ENCODE assay signal across 2 cellular contexts in the genomic region with DNA sequence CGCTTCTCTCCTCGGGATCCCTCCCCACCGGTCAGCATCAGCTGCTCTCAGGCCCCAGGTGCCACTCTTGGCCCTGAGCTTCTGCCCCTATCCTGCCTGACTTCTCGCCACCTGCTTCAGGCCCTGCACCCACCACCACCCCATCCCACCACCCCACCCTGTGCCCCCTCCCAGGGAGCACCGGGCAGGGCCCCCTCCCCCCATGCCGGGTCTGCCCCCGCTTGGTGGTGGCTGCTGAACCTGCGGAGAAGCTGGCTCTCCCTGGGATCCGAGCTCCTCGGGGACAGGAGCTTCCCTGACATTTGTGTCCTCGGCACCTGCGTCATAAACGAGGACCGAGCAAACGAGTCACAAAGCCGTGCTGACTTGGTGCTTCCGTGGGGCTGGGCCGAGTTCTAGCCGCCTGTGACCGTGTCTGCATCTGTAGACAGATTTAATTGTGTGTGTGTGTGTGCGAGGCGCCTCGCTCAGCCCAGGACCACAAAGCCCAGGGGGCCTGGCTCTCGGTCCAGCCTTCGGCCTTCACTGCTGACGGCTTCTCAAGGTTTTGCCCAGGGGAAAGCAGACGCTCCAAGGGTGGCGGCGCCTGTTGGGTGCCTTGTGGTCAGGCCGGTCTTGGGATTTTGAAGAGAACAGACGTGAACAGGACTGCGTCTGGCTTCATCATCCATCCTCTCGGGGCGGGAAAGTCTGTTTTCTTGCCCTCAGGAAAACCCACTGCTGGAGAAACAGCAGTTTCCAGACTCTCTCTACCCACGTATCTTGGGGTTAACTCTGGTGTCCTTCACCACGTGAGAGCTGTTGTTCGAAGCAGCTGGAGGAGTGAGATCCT.
TF ChIP-seq lines count a peak whose summit lies in the region.

No MANE protein-coding gene starts in this region.

TF ChIP-seq in HepG2, 621 proteins besides CTCF, POLR2A, EP300 and RAD21 (continued from another document):
- TF ChIP-seq KLF6 (CRISPR knock-in tag; IDR thresholded peaks at IDR 0.05) = no peak
- TF ChIP-seq TBX3 (IDR thresholded peaks at IDR 0.05; ENCODE audit: borderline replicate concordance) = no peak
- TF ChIP-seq ASH2L (IDR thresholded peaks at IDR 0.05; ENCODE audit: insufficient read length, low read depth, low read length) = no peak
- TF ChIP-seq, protein P1, sequence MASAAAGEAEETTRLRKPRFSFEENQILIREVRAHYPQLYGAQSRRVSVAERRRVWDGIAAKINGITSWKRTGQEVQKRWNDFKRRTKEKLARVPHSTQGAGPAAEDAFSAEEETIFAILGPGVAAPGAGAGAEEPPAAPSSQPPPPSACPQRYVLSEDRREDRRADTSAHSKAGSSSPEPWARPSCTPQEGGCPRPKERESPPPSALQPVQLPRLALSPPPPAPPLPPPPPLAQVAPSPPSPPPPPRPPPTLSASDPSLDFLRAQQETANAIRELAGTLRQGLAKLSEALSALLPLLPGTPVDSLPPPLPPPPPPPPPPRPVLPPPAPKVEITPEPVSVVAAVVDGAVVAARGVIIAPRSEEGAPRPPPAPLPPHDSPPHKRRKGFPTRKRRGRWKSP (CRISPR knock-in tag; IDR thresholded peaks at IDR 0.05) = no peak
- TF ChIP-seq ZFP36L2 (CRISPR knock-in tag; IDR thresholded peaks at IDR 0.05) = no peak
- TF ChIP-seq HDAC2 (CRISPR knock-in tag; IDR thresholded peaks at IDR 0.05) = no peak
- TF ChIP-seq ZNF34 (CRISPR knock-in tag; IDR thresholded peaks at IDR 0.05; ENCODE audit: borderline replicate concordance) = no peak
TF ChIP-seq in HepG2: peak in this region for 0.

TF ChIP-seq in WTC11, 78 proteins besides CTCF, POLR2A, EP300 and RAD21 (continued from another document):
- TF ChIP-seq TEAD1 (CRISPR knock-in tag; IDR thresholded peaks at IDR 0.05) (no peak), JUN (CRISPR knock-in tag; IDR thresholded peaks at IDR 0.05) (no peak), ZNF671 (CRISPR knock-in tag; IDR thresholded peaks at IDR 0.05) (no peak), TP53 (CRISPR knock-in tag; IDR thresholded peaks at IDR 0.05) (no peak), NFE2L1 (CRISPR knock-in tag; IDR thresholded peaks at IDR 0.05) (no peak), ZBTB21 (CRISPR knock-in tag; IDR thresholded peaks at IDR 0.05; ENCODE audit: borderline replicate concordance) (no peak)
- TF ChIP-seq, protein P2, sequence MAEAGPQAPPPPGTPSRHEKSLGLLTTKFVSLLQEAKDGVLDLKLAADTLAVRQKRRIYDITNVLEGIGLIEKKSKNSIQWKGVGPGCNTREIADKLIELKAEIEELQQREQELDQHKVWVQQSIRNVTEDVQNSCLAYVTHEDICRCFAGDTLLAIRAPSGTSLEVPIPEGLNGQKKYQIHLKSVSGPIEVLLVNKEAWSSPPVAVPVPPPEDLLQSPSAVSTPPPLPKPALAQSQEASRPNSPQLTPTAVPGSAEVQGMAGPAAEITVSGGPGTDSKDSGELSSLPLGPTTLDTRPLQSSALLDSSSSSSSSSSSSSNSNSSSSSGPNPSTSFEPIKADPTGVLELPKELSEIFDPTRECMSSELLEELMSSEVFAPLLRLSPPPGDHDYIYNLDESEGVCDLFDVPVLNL (CRISPR knock-in tag; IDR thresholded peaks at IDR 0.05; ENCODE audit: borderline replicate concordance, low read depth) = no peak
- TF ChIP-seq, protein P3, sequence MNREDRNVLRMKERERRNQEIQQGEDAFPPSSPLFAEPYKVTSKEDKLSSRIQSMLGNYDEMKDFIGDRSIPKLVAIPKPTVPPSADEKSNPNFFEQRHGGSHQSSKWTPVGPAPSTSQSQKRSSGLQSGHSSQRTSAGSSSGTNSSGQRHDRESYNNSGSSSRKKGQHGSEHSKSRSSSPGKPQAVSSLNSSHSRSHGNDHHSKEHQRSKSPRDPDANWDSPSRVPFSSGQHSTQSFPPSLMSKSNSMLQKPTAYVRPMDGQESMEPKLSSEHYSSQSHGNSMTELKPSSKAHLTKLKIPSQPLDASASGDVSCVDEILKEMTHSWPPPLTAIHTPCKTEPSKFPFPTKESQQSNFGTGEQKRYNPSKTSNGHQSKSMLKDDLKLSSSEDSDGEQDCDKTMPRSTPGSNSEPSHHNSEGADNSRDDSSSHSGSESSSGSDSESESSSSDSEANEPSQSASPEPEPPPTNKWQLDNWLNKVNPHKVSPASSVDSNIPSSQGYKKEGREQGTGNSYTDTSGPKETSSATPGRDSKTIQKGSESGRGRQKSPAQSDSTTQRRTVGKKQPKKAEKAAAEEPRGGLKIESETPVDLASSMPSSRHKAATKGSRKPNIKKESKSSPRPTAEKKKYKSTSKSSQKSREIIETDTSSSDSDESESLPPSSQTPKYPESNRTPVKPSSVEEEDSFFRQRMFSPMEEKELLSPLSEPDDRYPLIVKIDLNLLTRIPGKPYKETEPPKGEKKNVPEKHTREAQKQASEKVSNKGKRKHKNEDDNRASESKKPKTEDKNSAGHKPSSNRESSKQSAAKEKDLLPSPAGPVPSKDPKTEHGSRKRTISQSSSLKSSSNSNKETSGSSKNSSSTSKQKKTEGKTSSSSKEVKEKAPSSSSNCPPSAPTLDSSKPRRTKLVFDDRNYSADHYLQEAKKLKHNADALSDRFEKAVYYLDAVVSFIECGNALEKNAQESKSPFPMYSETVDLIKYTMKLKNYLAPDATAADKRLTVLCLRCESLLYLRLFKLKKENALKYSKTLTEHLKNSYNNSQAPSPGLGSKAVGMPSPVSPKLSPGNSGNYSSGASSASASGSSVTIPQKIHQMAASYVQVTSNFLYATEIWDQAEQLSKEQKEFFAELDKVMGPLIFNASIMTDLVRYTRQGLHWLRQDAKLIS (CRISPR knock-in tag; IDR thresholded peaks at IDR 0.05; ENCODE audit: borderline replicate concordance) = no peak
